In genomic region chr11:766106-766940, GRCh38 we compare ENCODE assay signal across 20 cellular contexts. TPM values are rescaled to one million over a fixed set of nuclear protein-coding genes. Genes with fewer than 3 reads are reported as not detected.
DNase-seq lines count a peak whose midpoint lies in the region; ATAC-seq, FAIRE-seq and TF ChIP-seq lines count a peak whose summit lies in the region.
"Had no signal": no experiment of that assay in that cellular context is flagged by ENCODE, and none has a peak within 500 bp of the region (broad histone marks: within the 10 kb centered on the region; RNA-seq: fewer than 3 reads in every experiment).

No MANE protein-coding gene starts in this region.

- peaks cover 34% of the 10 kb centered on the region for H3K27me3 Mint-ChIP-seq in GM23338 (ENCODE audit: insufficient read depth, low read depth, poor library complexity)
- H3K27me3 Mint-ChIP-seq: activated naive CD8-positive, alpha-beta T cell; naive B cell; type B pancreatic cell had no signal

- peaks cover 55% of the 10 kb centered on the region for H3F3A ChIP-seq in GM23338 (replicated peaks; ENCODE audit: low read depth)
- H3F3A ChIP-seq in MM.1S (ENCODE audit: insufficient read depth, low read length): peaks cover 28% of the 10 kb centered on the region

- peaks cover 82% of the 10 kb centered on the region for H3K36me3 Mint-ChIP-seq in GM23338 (ENCODE audit: low read depth)
- H3K36me3 Mint-ChIP-seq: activated naive CD8-positive, alpha-beta T cell; immature natural killer cell; naive B cell had no signal

- in situ Hi-C loops in K562 (cut with MboI): no loop called here

- no peak for ATAC-seq in GM23338
- ATAC-seq in K562: peak; percentile 1; the same call in 2 of the 3 replicates
- ATAC-seq: stimulated activated naive CD8-positive, alpha-beta T cell treated with anti-CD3 and anti-CD28 coated beads, Interleukin-15, Interleukin-2, amounts not matched to agents 100 U/mL and 50 U/mL, for 24 hours had no signal

- H3K9me2 ChIP-seq in GM23338 (ENCODE audit: insufficient read depth) (no peaks in the 10 kb centered on the region), MM.1S (replicated peaks; ENCODE audit: insufficient read depth, low read length) (no peaks in the 10 kb centered on the region)

- no peak overlapping the region for H3K4me3 Mint-ChIP-seq in GM23338
- H3K4me3 Mint-ChIP-seq: activated naive CD8-positive, alpha-beta T cell; immature natural killer cell; naive B cell; type B pancreatic cell had no signal

- peaks cover 6% of the 10 kb centered on the region; the same call in 1 of the 2 replicates for H4K20me1 ChIP-seq in GM23338 (replicated peaks; ENCODE audit: insufficient read depth)
- H4K20me1 ChIP-seq in K562 (replicated peaks; ENCODE audit: control insufficient read depth, insufficient read depth, low read length): peaks cover 36% of the 10 kb centered on the region
- peaks cover 3% of the 10 kb centered on the region; the same call in 1 of the 2 replicates for H4K20me1 ChIP-seq in MM.1S (ENCODE audit: insufficient read depth, low read length)

- peaks cover 25% of the 10 kb centered on the region for H3K36me3 ChIP-seq in GM23338 (ENCODE audit: insufficient read depth)
- H3K36me3 ChIP-seq in K562 (ENCODE audit: control insufficient read depth, insufficient read depth, low read length): peaks cover 81% of the 10 kb centered on the region
- H3K36me3 ChIP-seq in MM.1S (replicated peaks; ENCODE audit: insufficient read depth, low read length): peaks cover 8% of the 10 kb centered on the region

- H3K27me3 ChIP-seq in GM23338 (ENCODE audit: insufficient read depth) (no peaks in the 10 kb centered on the region), K562 (ENCODE audit: control insufficient read depth in 2 of 2, insufficient read depth in 2 of 2, low read length in 2 of 2) (no peaks in the 10 kb centered on the region), MM.1S (replicated peaks; ENCODE audit: insufficient read depth, low read length) (no peaks in the 10 kb centered on the region)

- TF ChIP-seq EP300 in K562 (IDR thresholded peaks at IDR 0.05; ENCODE audit: low read length): no peak

- TF ChIP-seq POLR2A in K562 (conservative IDR thresholded peaks at IDR 0.05): no peak

- H2AFZ ChIP-seq in GM23338: no peak overlapping the region
- no peak overlapping the region for H2AFZ ChIP-seq in K562 (ENCODE audit: low read depth, low read length)
- no peak overlapping the region for H2AFZ ChIP-seq in MM.1S (ENCODE audit: low read length)

- no peak overlapping the region for H3K27ac Mint-ChIP-seq in GM23338
- H3K27ac Mint-ChIP-seq: activated naive CD8-positive, alpha-beta T cell; type B pancreatic cell had no signal

- TF ChIP-seq RAD21 in K562 (CRISPR knock-in tag; conservative IDR thresholded peaks at IDR 0.05 in 1 of 2, IDR thresholded peaks at IDR 0.05 in 1 of 2): no peak

- intact Hi-C loops in K562 (cut with micrococcal nuclease): no loop called here

- H3K4me2 ChIP-seq in GM23338: no peak overlapping the region
- H3K4me2 ChIP-seq in K562 (ENCODE audit: insufficient read depth, low read length): no peak overlapping the region
- no peak overlapping the region for H3K4me2 ChIP-seq in MM.1S (ENCODE audit: low read depth, low read length)

- no peak for TF ChIP-seq CTCF in GM23338 (conservative IDR thresholded peaks at IDR 0.05; ENCODE audit: low read depth in 2 of 2)
- no peak for TF ChIP-seq CTCF in K562 (IDR thresholded peaks at IDR 0.05 in 2 of 3, conservative IDR thresholded peaks at IDR 0.05 in 1 of 3; ENCODE audit: insufficient read depth in 2 of 3, low read depth in 1 of 3, low read length in 3 of 3)
- TF ChIP-seq CTCF in MM.1S (IDR thresholded peaks at IDR 0.05; ENCODE audit: low read length): no peak
- TF ChIP-seq CTCF in GM20000 (IDR thresholded peaks at IDR 0.05; ENCODE audit: extremely low read depth, missing control alignments): no peak

- peaks cover 10% of the 10 kb centered on the region for H3K4me1 Mint-ChIP-seq in GM23338
- H3K4me1 Mint-ChIP-seq: immature natural killer cell had no signal

- 85% methylated on average over 10 of the region's 11 CpGs for WGBS in K562 (ENCODE audit: insufficient coverage, low coverage, missing lambda C conversion rate)

- CTCF ChIA-PET in K562 (lab: Yijun Ruan, JAX; ENCODE audit: low intra/inter-chr PET ratio): no interaction called here

- H3K4me1 ChIP-seq in GM23338 (ENCODE audit: insufficient read depth) (peaks cover 8% of the 10 kb centered on the region), K562 (replicated peaks in 1 of 2; ENCODE audit: control insufficient read depth in 2 of 2, insufficient read depth in 2 of 2, low read length in 2 of 2) (peaks cover 8 to 49% of the 10 kb centered on the region in 2 experiments; a peak in 4 of 5 replicates), MM.1S (ENCODE audit: low read length) (no peaks in the 10 kb centered on the region)

- no peaks in the 10 kb centered on the region for H3K9me3 Mint-ChIP-seq in GM23338
- H3K9me3 Mint-ChIP-seq: immature natural killer cell, naive B cell, type B pancreatic cell had no signal

- peak; percentile 26 for FAIRE-seq in K562 (lab: Jason Lieb, UNC)
- FAIRE-seq: bronchial epithelial cell had no signal

- H3K27ac ChIP-seq in GM23338 (ENCODE audit: low read depth) (peak overlapping the region; percentile 72; the same call in 1 of the 2 replicates), K562 (ENCODE audit: extremely low read depth, low read depth, low read length) (0 out of 3 replicates have a peak overlapping the region, but pooled peaks have one; percentile 11), MM.1S (ENCODE audit: low read length) (no peak overlapping the region)
- H3K27ac ChIP-seq: psoas muscle, WERI-Rb-1 had no signal

- H3K4me3 ChIP-seq in GM23338: no peak overlapping the region
- no peak overlapping the region for H3K4me3 ChIP-seq in K562
- H3K4me3 ChIP-seq in MM.1S (ENCODE audit: low read length): no peak overlapping the region
- H3K4me3 ChIP-seq: psoas muscle had no signal

- H3K9me1 ChIP-seq in K562 (ENCODE audit: control insufficient read depth, insufficient read depth, low read length): peaks cover 6% of the 10 kb centered on the region

- POLR2A ChIA-PET in K562 (lab: Yijun Ruan, JAX): interaction anchor here (0.6 to 4.7 kb wide), 7 partner anchors 10 to 71 kb away, joined by 3 to 21 read pairs (median 5); partner anchors contain the start of genes DEAF1 and TMEM80

- peak overlapping the region in 1 of 2 experiments; percentile 41; a peak in 1 of 4 replicates for H3K9ac ChIP-seq in K562 (ENCODE audit: insufficient read depth in 1 of 2, low read depth in 2 of 2, low read length in 2 of 2)
- H3K9ac ChIP-seq in MM.1S (ENCODE audit: low read length): no peak overlapping the region

- H3K9me3 ChIP-seq in K562 (replicated peaks; ENCODE audit: control insufficient read depth, insufficient read depth, low read depth, low read length) (no peaks in the 10 kb centered on the region), MM.1S (replicated peaks; ENCODE audit: insufficient read depth, low read length) (no peaks in the 10 kb centered on the region)
- H3K9me3 ChIP-seq: psoas muscle had no signal

- no TSS peak for BruUV-seq in K562 (replicated peaks; lab: Mats Ljungman, UMichigan)

- H3K79me2 ChIP-seq in GM23338 (replicated peaks; ENCODE audit: insufficient read depth) (no peaks in the 10 kb centered on the region), K562 (ENCODE audit: control insufficient read depth, insufficient read depth, low read length) (0 out of 3 replicates have a peak, but pooled peaks cover 11% of the 10 kb centered on the region), MM.1S (ENCODE audit: low read length) (peaks cover 16% of the 10 kb centered on the region)

- DNase-seq in CD1c-positive myeloid dendritic cell (ENCODE audit: extremely low spot score): peak; percentile 69
- DNase-seq in GM23338 (ENCODE audit: low spot score): no peak
- DNase-seq in K562 (ENCODE audit: extremely low read depth in 1 of 4, low spot score in 3 of 4): no peak
- no peak for DNase-seq in MM.1S
- no peak for DNase-seq in GM20000 (ENCODE audit: low spot score)
- DNase-seq: effector CD4-positive, alpha-beta T cell; GF-D8; GOT3; immature natural killer cell; naive B cell; NCI-H1436; NCI-H2227 treated with DMSO at 0.1 percent for 48 hours; psoas muscle; stimulated activated naive CD8-positive, alpha-beta T cell treated with anti-CD3 and anti-CD28 coated beads, Interleukin-15, Interleukin-2, amounts not matched to agents 100 U/mL and 50 U/mL, for 24 hours; T-helper 1 cell; WERI-Rb-1 had no signal

RNA-seq across cellular contexts. Expression of gene GATD1, which starts 11.0 kb away (rescaled TPM):
- total RNA-seq in GM23338 (2014; rRNA removed; shearing (Covaris generic)): 28.0 and 51.0 TPM in 2 replicates
- polyA plus RNA-seq in GM23338 (2016; fragmentation: Nextera tagmentation; extraction: Ambion mirVana) (39.3 and 44.9 TPM in 2 replicates), K562 (2011; rRNA removed) (35.8 and 58.6 TPM in 2 replicates), K562 (2014; fragmentation: Illumina TruSeq; extraction: Trizol) (36.9 and 78.5 TPM in 2 replicates), K562 (2014; fragmentation: Nextera tagmentation; extraction: Ambion mirVana) (1 to 10 TPM; 2.8 to 3.3 TPM), K562 (2014; rRNA removed) (144 TPM in 2 replicates)
- total RNA-seq in K562 (2011; cell fraction: chromatin; rRNA removed; ENCODE audit: low replicate concordance): 140 and 450 TPM in 2 replicates
- total RNA-seq in K562 (2011; cell fraction: nucleolus; rRNA removed): 336 and 342 TPM in 2 replicates
- 156 and 178 TPM in 2 replicates for total RNA-seq in K562 (2011; cell fraction: nucleoplasm; rRNA removed)
- total RNA-seq in K562 (2014; rRNA removed) (50.8 and 50.9 TPM in 2 replicates), K562 (2014; rRNA removed; fragmentation: Illumina TruSeq; extraction: Trizol) (13.5 and 17.1 TPM in 2 replicates), K562 (2015; rRNA removed; fragmentation: Illumina TruSeq; extraction: Trizol) (45.4 and 49.5 TPM in 2 replicates), K562 (2021) (105 and 118 TPM in 2 replicates)
- polyA plus RNA-seq in K562 (2011; cell fraction: cytosol; rRNA removed): 47.9 and 104 TPM in 2 replicates
- 263 and 504 TPM in 2 replicates for polyA plus RNA-seq in K562 (2011; cell fraction: nucleus; rRNA removed)
- 53.2 and 84.6 TPM in 2 replicates for polyA plus RNA-seq in K562 (2012)
- 6.8 and 13.8 TPM in 2 replicates for polyA minus RNA-seq in K562 (2011; rRNA and poly(A)+ RNA removed)
- 29.3 and 39.0 TPM in 2 replicates for polyA minus RNA-seq in K562 (2011; cell fraction: cytosol; rRNA and poly(A)+ RNA removed)
- 57.2 and 63.4 TPM in 2 replicates for polyA minus RNA-seq in K562 (2011; cell fraction: nucleus; rRNA and poly(A)+ RNA removed)

RNA-seq across cellular contexts. Expression of gene TALDO1, which starts 19.1 kb away (rescaled TPM):
- 339 and 353 TPM in 2 replicates for total RNA-seq in GM23338 (2014; rRNA removed; shearing (Covaris generic))
- polyA plus RNA-seq in GM23338 (2016; fragmentation: Nextera tagmentation; extraction: Ambion mirVana) (402 and 411 TPM in 2 replicates), K562 (2011; rRNA removed) (416 and 427 TPM in 2 replicates), K562 (2014; fragmentation: Illumina TruSeq; extraction: Trizol) (400 and 436 TPM in 2 replicates), K562 (2014; fragmentation: Nextera tagmentation; extraction: Ambion mirVana) (100 to 1,000 TPM; 328 to 492 TPM), K562 (2014; rRNA removed) (520 and 521 TPM in 2 replicates)
- total RNA-seq in K562 (2011; cell fraction: chromatin; rRNA removed; ENCODE audit: low replicate concordance): 172 and 310 TPM in 2 replicates
- 171 and 194 TPM in 2 replicates for total RNA-seq in K562 (2011; cell fraction: nucleolus; rRNA removed)
- 200 and 202 TPM in 2 replicates for total RNA-seq in K562 (2011; cell fraction: nucleoplasm; rRNA removed)
- total RNA-seq in K562 (2014; rRNA removed) (507 and 536 TPM in 2 replicates), K562 (2014; rRNA removed; fragmentation: Illumina TruSeq; extraction: Trizol) (228 and 260 TPM in 2 replicates), K562 (2015; rRNA removed; fragmentation: Illumina TruSeq; extraction: Trizol) (413 and 441 TPM in 2 replicates), K562 (2021) (541 and 595 TPM in 2 replicates)
- 459 and 498 TPM in 2 replicates for polyA plus RNA-seq in K562 (2011; cell fraction: cytosol; rRNA removed)
- polyA plus RNA-seq in K562 (2011; cell fraction: nucleus; rRNA removed): 247 and 274 TPM in 2 replicates
- polyA plus RNA-seq in K562 (2012): 413 and 492 TPM in 2 replicates
- 150 and 162 TPM in 2 replicates for polyA minus RNA-seq in K562 (2011; rRNA and poly(A)+ RNA removed)
- 252 and 295 TPM in 2 replicates for polyA minus RNA-seq in K562 (2011; cell fraction: cytosol; rRNA and poly(A)+ RNA removed)
- polyA minus RNA-seq in K562 (2011; cell fraction: nucleus; rRNA and poly(A)+ RNA removed): 42.5 and 74.1 TPM in 2 replicates

RNA-seq across cellular contexts. Expression of gene CEND1, which starts 23.6 kb away (rescaled TPM):
- 3.1 and 5.5 TPM in 2 replicates for total RNA-seq in GM23338 (2014; rRNA removed; shearing (Covaris generic))
- polyA plus RNA-seq in GM23338 (2016; fragmentation: Nextera tagmentation; extraction: Ambion mirVana): 4.8 and 5.7 TPM in 2 replicates
- not detected in 2 replicates for total RNA-seq in K562 (2011; cell fraction: chromatin; rRNA removed; ENCODE audit: low replicate concordance)
- total RNA-seq in K562 (2011; cell fraction: nucleolus; rRNA removed): not detected in 2 replicates
- total RNA-seq in K562 (2011; cell fraction: nucleoplasm; rRNA removed): not detected in 2 replicates
- 0.18 and 0.73 TPM in 2 replicates for total RNA-seq in K562 (2014; rRNA removed)
- not detected in 2 replicates for total RNA-seq in K562 (2014; rRNA removed; fragmentation: Illumina TruSeq; extraction: Trizol)
- not detected in 2 replicates for total RNA-seq in K562 (2015; rRNA removed; fragmentation: Illumina TruSeq; extraction: Trizol)
- 0.16 and 0.63 TPM in 2 replicates for total RNA-seq in K562 (2021)
- not detected in 2 replicates for polyA plus RNA-seq in K562 (2011; rRNA removed)
- 0.06 TPM in 1 of 2 replicates, not detected in the other for polyA plus RNA-seq in K562 (2011; cell fraction: cytosol; rRNA removed)
- polyA plus RNA-seq in K562 (2011; cell fraction: nucleus; rRNA removed): not detected in 2 replicates
- 0.28 and 0.31 TPM in 2 replicates for polyA plus RNA-seq in K562 (2012)
- polyA plus RNA-seq in K562 (2014; fragmentation: Illumina TruSeq; extraction: Trizol): 0.13 and 0.24 TPM in 2 replicates
- polyA plus RNA-seq in K562 (2014; fragmentation: Nextera tagmentation; extraction: Ambion mirVana): not detected
- polyA plus RNA-seq in K562 (2014; rRNA removed): 1.2 TPM in 1 of 2 replicates, not detected in the other
- not detected in 2 replicates for polyA minus RNA-seq in K562 (2011; rRNA and poly(A)+ RNA removed)
- polyA minus RNA-seq in K562 (2011; cell fraction: cytosol; rRNA and poly(A)+ RNA removed): not detected in 2 replicates
- polyA minus RNA-seq in K562 (2011; cell fraction: nucleus; rRNA and poly(A)+ RNA removed): not detected in 2 replicates
- total RNA-seq: bronchial epithelial cell, HT-29 had no signal
- polyA plus RNA-seq: immature natural killer cell had no signal

RNA-seq across cellular contexts. Expression of gene SLC25A22, which starts 31.8 kb away (rescaled TPM):
- total RNA-seq in GM23338 (2014; rRNA removed; shearing (Covaris generic)): 41.2 and 46.4 TPM in 2 replicates
- polyA plus RNA-seq in GM23338 (2016; fragmentation: Nextera tagmentation; extraction: Ambion mirVana) (20.2 and 21.0 TPM in 2 replicates), K562 (2011; rRNA removed) (9.3 and 32.2 TPM in 2 replicates), K562 (2014; fragmentation: Illumina TruSeq; extraction: Trizol) (15.0 and 37.3 TPM in 2 replicates), K562 (2014; fragmentation: Nextera tagmentation; extraction: Ambion mirVana) (under 1 TPM; 0.41 to 0.44 TPM), K562 (2014; rRNA removed) (30.0 and 32.8 TPM in 2 replicates)
- 18.6 and 84.0 TPM in 2 replicates for total RNA-seq in K562 (2011; cell fraction: chromatin; rRNA removed; ENCODE audit: low replicate concordance)
- total RNA-seq in K562 (2011; cell fraction: nucleolus; rRNA removed): 75.0 and 76.5 TPM in 2 replicates
- total RNA-seq in K562 (2011; cell fraction: nucleoplasm; rRNA removed): 35.6 and 39.5 TPM in 2 replicates
- total RNA-seq in K562 (2014; rRNA removed) (17.0 and 21.5 TPM in 2 replicates), K562 (2014; rRNA removed; fragmentation: Illumina TruSeq; extraction: Trizol) (2.5 and 3.0 TPM in 2 replicates), K562 (2015; rRNA removed; fragmentation: Illumina TruSeq; extraction: Trizol) (11.4 and 11.8 TPM in 2 replicates), K562 (2021) (54.7 and 55.4 TPM in 2 replicates)
- 10.7 and 26.2 TPM in 2 replicates for polyA plus RNA-seq in K562 (2011; cell fraction: cytosol; rRNA removed)
- polyA plus RNA-seq in K562 (2011; cell fraction: nucleus; rRNA removed): 46.7 and 86.6 TPM in 2 replicates
- polyA plus RNA-seq in K562 (2012): 25.7 and 28.8 TPM in 2 replicates
- polyA minus RNA-seq in K562 (2011; rRNA and poly(A)+ RNA removed): 6.1 and 7.3 TPM in 2 replicates
- 19.8 and 31.9 TPM in 2 replicates for polyA minus RNA-seq in K562 (2011; cell fraction: cytosol; rRNA and poly(A)+ RNA removed)
- polyA minus RNA-seq in K562 (2011; cell fraction: nucleus; rRNA and poly(A)+ RNA removed): 14.7 and 16.0 TPM in 2 replicates

RNA-seq across cellular contexts. Expression of gene PIDD1, which starts 38.7 kb away (rescaled TPM):
- total RNA-seq in GM23338 (2014; rRNA removed; shearing (Covaris generic)): 26.0 and 37.6 TPM in 2 replicates
- polyA plus RNA-seq in GM23338 (2016; fragmentation: Nextera tagmentation; extraction: Ambion mirVana) (22.7 and 25.6 TPM in 2 replicates), K562 (2011; rRNA removed) (8.5 and 20.7 TPM in 2 replicates), K562 (2014; fragmentation: Illumina TruSeq; extraction: Trizol) (3.0 and 11.1 TPM in 2 replicates), K562 (2014; fragmentation: Nextera tagmentation; extraction: Ambion mirVana) (under 1 TPM; 0.32 to 0.36 TPM), K562 (2014; rRNA removed) (47.5 and 52.7 TPM in 2 replicates)
- 31.9 and 139 TPM in 2 replicates for total RNA-seq in K562 (2011; cell fraction: chromatin; rRNA removed; ENCODE audit: low replicate concordance)
- 157 and 166 TPM in 2 replicates for total RNA-seq in K562 (2011; cell fraction: nucleolus; rRNA removed)
- 58.5 and 69.8 TPM in 2 replicates for total RNA-seq in K562 (2011; cell fraction: nucleoplasm; rRNA removed)
- total RNA-seq in K562 (2014; rRNA removed) (13.2 and 18.7 TPM in 2 replicates), K562 (2014; rRNA removed; fragmentation: Illumina TruSeq; extraction: Trizol) (0.95 and 1.0 TPM in 2 replicates), K562 (2015; rRNA removed; fragmentation: Illumina TruSeq; extraction: Trizol) (7.3 and 7.6 TPM in 2 replicates), K562 (2021) (31.3 and 32.1 TPM in 2 replicates)
- polyA plus RNA-seq in K562 (2011; cell fraction: cytosol; rRNA removed): 13.4 and 29.0 TPM in 2 replicates
- polyA plus RNA-seq in K562 (2011; cell fraction: nucleus; rRNA removed): 284 and 380 TPM in 2 replicates
- 20.6 and 37.0 TPM in 2 replicates for polyA plus RNA-seq in K562 (2012)
- 2.6 and 3.2 TPM in 2 replicates for polyA minus RNA-seq in K562 (2011; rRNA and poly(A)+ RNA removed)
- 11.4 and 11.9 TPM in 2 replicates for polyA minus RNA-seq in K562 (2011; cell fraction: cytosol; rRNA and poly(A)+ RNA removed)
- polyA minus RNA-seq in K562 (2011; cell fraction: nucleus; rRNA and poly(A)+ RNA removed): 53.5 and 55.9 TPM in 2 replicates
